Comparison of ENCODE assay signal across 1 cellular context in the genomic region with DNA sequence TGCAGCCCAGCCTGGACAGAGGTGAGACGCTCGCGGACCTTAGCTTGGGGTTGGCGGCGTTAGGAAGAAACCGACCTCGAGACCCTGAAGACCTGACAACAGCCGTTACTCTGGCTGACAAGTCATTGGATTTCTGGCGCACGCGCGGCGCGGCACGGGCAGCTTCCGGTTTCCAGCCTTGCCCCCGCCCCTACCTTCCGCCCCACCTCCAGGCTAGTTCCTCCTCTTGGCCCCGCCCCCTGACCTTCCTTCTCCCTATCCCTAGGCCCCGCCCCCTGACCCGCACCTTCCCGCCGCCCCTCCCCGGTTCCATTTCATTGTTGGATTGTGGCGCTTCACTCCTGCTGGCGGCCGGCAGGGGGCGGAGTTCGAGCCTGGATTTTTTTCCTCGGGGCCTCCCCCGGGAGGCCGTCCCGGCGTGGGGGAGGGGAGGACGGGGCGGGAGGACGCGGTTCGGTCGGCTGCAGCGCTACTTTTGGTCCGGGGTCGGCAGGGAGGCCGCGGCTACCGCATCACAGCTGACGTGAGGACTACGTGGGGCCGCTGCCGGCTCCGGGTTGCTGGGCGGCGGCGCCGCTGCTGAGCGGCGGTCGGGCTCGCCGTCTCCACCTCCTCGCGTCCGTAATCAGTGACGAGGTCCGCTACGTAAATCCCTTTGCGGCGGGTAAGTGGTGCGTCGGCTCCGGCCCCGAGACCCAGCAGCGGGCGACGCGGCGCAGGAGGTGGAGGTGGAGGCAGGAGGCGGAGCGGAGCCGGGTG.
A peak's percentile ranks its signal among the peaks of the same experiment; 100 is the strongest.
TF ChIP-seq lines count a peak whose summit lies in the region.

CREM (plus strand) TSS at position 317 of the 759 bp plus-strand sequence. CDS start 10,990 bp downstream, outside the sequence.

TF ChIP-seq in SK-N-SH, 30 proteins besides CTCF, POLR2A, EP300 and RAD21 (continued from another document):
- TF ChIP-seq IRF3 (IDR thresholded peaks at IDR 0.05; ENCODE audit: low read depth, low read length) (no peak), FOXM1 (IDR thresholded peaks at IDR 0.05; ENCODE audit: low read depth) (no peak), REST (IDR thresholded peaks at IDR 0.05; ENCODE audit: low read depth, low read length) (peak; percentile 39; the same call in 1 of the 2 replicates), GABPA (IDR thresholded peaks at IDR 0.05; ENCODE audit: low read depth) (peak; percentile 76), RXRA (IDR thresholded peaks at IDR 0.05; ENCODE audit: borderline replicate concordance, low read depth) (peak; percentile 32; the same call in 1 of the 2 replicates), RCOR1 (IDR thresholded peaks at IDR 0.05; ENCODE audit: low read length) (no peak), USF2 (IDR thresholded peaks at IDR 0.05; ENCODE audit: borderline replicate concordance, low read depth, low read length) (no peak), MAX (IDR thresholded peaks at IDR 0.05; ENCODE audit: low read depth) (peak; percentile 84)
- TF ChIP-seq, protein P1, sequence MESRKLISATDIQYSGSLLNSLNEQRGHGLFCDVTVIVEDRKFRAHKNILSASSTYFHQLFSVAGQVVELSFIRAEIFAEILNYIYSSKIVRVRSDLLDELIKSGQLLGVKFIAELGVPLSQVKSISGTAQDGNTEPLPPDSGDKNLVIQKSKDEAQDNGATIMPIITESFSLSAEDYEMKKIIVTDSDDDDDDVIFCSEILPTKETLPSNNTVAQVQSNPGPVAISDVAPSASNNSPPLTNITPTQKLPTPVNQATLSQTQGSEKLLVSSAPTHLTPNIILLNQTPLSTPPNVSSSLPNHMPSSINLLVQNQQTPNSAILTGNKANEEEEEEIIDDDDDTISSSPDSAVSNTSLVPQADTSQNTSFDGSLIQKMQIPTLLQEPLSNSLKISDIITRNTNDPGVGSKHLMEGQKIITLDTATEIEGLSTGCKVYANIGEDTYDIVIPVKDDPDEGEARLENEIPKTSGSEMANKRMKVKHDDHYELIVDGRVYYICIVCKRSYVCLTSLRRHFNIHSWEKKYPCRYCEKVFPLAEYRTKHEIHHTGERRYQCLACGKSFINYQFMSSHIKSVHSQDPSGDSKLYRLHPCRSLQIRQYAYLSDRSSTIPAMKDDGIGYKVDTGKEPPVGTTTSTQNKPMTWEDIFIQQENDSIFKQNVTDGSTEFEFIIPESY (IDR thresholded peaks at IDR 0.05; ENCODE audit: borderline replicate concordance, low read depth) = no peak
